ENCODE assay signal across 16 cellular contexts in the genomic region with DNA sequence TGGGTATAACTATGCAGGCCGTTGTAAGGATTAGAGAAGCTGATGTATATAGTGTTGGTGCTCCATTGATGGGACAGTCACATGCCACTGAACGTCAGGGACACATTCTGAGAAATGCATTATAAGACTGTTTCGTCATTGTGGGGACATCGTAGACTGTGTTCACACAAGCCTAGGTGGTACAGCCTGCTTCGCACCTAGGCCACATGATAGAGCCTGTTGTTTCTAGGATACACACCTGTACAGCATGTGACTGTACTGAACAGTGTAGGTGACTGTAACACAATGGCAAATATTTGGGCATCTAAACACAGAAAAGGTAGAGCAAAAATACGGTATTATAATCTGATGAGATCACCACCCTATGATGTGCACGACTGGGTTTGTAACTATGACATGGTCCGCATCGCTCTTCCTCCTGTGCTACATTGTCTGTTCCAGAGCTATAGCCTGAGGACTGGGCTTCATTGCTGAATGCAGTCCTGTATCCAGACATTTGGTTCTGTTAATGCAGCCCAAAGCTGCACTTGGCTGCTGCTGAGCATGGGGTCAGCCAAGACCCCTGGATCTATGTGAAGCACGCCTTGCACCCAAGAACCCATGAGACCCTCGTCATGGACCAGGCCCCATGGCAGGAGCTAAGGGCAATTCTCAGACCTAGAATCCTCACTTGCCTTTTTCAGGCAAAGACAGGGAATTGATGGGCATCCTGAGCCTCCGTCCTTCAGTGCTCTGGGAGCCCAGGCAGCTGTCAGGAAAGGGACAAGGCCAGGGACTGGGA. TPM values are rescaled to one million over a fixed set of nuclear protein-coding genes. Genes with fewer than 3 reads are reported as not detected.
A peak's percentile ranks its signal among the peaks of the same experiment; 100 is the strongest.
DNase-seq lines count a peak whose midpoint lies in the region; FAIRE-seq and TF ChIP-seq lines count a peak whose summit lies in the region.
"Had no signal": no experiment of that assay in that cellular context is flagged by ENCODE, and none has a peak within 500 bp of the region (broad histone marks: within the 10 kb centered on the region; RNA-seq: fewer than 3 reads in every experiment).

No MANE protein-coding gene starts in this region.

- H4K8ac ChIP-seq in neuronal stem cell (ENCODE audit: low read depth, low read length), result no peak overlapping the region

- no peak overlapping the region for H3K4me3 Mint-ChIP-seq in Calu3 (ENCODE audit: low read depth, unreplicated experiment)
- H3K4me3 Mint-ChIP-seq: CD4-positive, alpha-beta T cell; IgD-negative memory B cell had no signal

- H3K4me1 Mint-ChIP-seq in Calu3 (ENCODE audit: low read depth, unreplicated experiment), result peaks cover 7% of the 10 kb centered on the region
- H3K4me1 Mint-ChIP-seq: IgD-negative memory B cell had no signal

- no peak overlapping the region for H2AFZ ChIP-seq in neuronal stem cell (ENCODE audit: low read length)

- FAIRE-seq in GM19239 (lab: Jason Lieb, UNC), result no peak
- FAIRE-seq: A204.1 had no signal

- WGBS in neuronal stem cell (ENCODE audit: extremely low coverage in 2 of 2, insufficient read length in 2 of 2, insufficient replicate concordance in 1 of 2), 2 donors, result no CpG with 5 or more reads among the region's 12 CpGs

- no peak overlapping the region for H3K14ac ChIP-seq in neuronal stem cell (ENCODE audit: low read length)

- intact Hi-C loops in Calu3 (cut with micrococcal nuclease; ENCODE audit: unreplicated experiment), result no loop called here

- no peak overlapping the region for H3K27ac Mint-ChIP-seq in Calu3 (ENCODE audit: unreplicated experiment)
- H3K27ac Mint-ChIP-seq: CD4-positive, alpha-beta T cell; IgD-negative memory B cell had no signal

- H3K36me3 Mint-ChIP-seq in Calu3 (ENCODE audit: insufficient read depth, unreplicated experiment), result no peaks in the 10 kb centered on the region

- no peak overlapping the region for H3K4me2 ChIP-seq in neuronal stem cell (ENCODE audit: insufficient read depth, low read length, poor library complexity, severe bottlenecking)

- H3K27me3 Mint-ChIP-seq in Calu3 (ENCODE audit: unreplicated experiment), result peaks cover 45% of the 10 kb centered on the region

- no peak overlapping the region for H3K23ac ChIP-seq in neuronal stem cell (ENCODE audit: low read depth, low read length, poor library complexity)

- TF ChIP-seq CTCF in Calu3 (IDR thresholded peaks at IDR 0.05; ENCODE audit: unreplicated experiment), result no peak

- DNase-seq in activated effector memory CD4-positive, alpha-beta T cell treated with anti-CD3 and anti-CD28 coated beads, Interleukin-2, amount 50 U/mL, for 16 hours, result peak; percentile 39
- DNase-seq in activated effector memory CD4-positive, alpha-beta T cell treated with Interleukin-2 at 50 U/mL for 16 hours, result no peak
- DNase-seq in ecto neural progenitor cell (ENCODE audit: low spot score), result peak; percentile 9
- DNase-seq in neuronal stem cell (ENCODE audit: low spot score), result no peak
- no peak for DNase-seq in NCI-H2227 (lab: John Stamatoyannopoulos, UW; ENCODE audit: unreplicated experiment)
- no peak for DNase-seq in GM19239 (ENCODE audit: insufficient read length, low spot score)
- DNase-seq in Calu3, result no peak
- no peak for DNase-seq in activated CD4-positive, alpha-beta T cell treated with anti-CD3 and anti-CD28 coated beads for 48 hours

- no peak overlapping the region for H3K27ac ChIP-seq in neuronal stem cell (replicated peaks; ENCODE audit: low read length)
- H3K27ac ChIP-seq: SJSA1 had no signal

- peaks cover 0 to 25% (median 0%) of the 10 kb centered on the region in 3 experiments for H3K27me3 ChIP-seq in neuronal stem cell (ENCODE audit: control insufficient read depth in 3 of 3, insufficient read depth in 3 of 3, low read depth in 1 of 3, low read length in 3 of 3)
- H3K27me3 ChIP-seq: MG63, SJSA1 had no signal

- H3K79me1 ChIP-seq in neuronal stem cell (ENCODE audit: low read depth, low read length), result no peaks in the 10 kb centered on the region

- no peaks in the 10 kb centered on the region for H3K9me3 Mint-ChIP-seq in Calu3 (ENCODE audit: low read depth, unreplicated experiment)
- H3K9me3 Mint-ChIP-seq: CD4-positive, alpha-beta T cell; HFFc6; IgD-negative memory B cell had no signal

- H2AK5ac ChIP-seq in neuronal stem cell (ENCODE audit: low read depth, low read length), result no peak overlapping the region

- H3K18ac ChIP-seq in neuronal stem cell (ENCODE audit: low read length), result peak overlapping the region; percentile 2

- H2BK12ac ChIP-seq in neuronal stem cell (ENCODE audit: low read length), result peak overlapping the region; percentile 8

- BruUV-seq in Calu3 (replicated peaks; lab: Mats Ljungman, UMichigan), result no TSS peak

- no peak overlapping the region for H2BK15ac ChIP-seq in neuronal stem cell (ENCODE audit: low read length)

- no peaks in the 10 kb centered on the region for H3K36me3 ChIP-seq in neuronal stem cell (replicated peaks in 1 of 2; ENCODE audit: control insufficient read depth in 2 of 2, insufficient read depth in 2 of 2, low read length in 2 of 2)
- H3K36me3 ChIP-seq: MG63, SJSA1 had no signal

- H3K9ac ChIP-seq in neuronal stem cell (ENCODE audit: low read depth, low read length, poor library complexity), result no peak overlapping the region

- no peak overlapping the region for H3K4ac ChIP-seq in neuronal stem cell (ENCODE audit: low read length)

- no peak overlapping the region for H4K91ac ChIP-seq in neuronal stem cell (ENCODE audit: low read depth, low read length, poor library complexity)

- CTCF ChIA-PET in Calu3 (lab: Charles Lee), result interaction anchor here (1.5 to 2.0 kb wide), 4 partner anchors 93 to 268 kb away, joined by 3 to 6 read pairs (median 4); partner anchors contain the start of genes CBL and USP2

- no peaks in the 10 kb centered on the region for H3K9me3 ChIP-seq in neuronal stem cell (replicated peaks in 1 of 2; ENCODE audit: control insufficient read depth in 2 of 2, insufficient read depth in 1 of 2, low read depth in 1 of 2, low read length in 2 of 2)
- H3K9me3 ChIP-seq: Caco-2, MG63, SJSA1 had no signal

- peaks cover 3% of the 10 kb centered on the region in 2 donors for H3K4me1 ChIP-seq in neuronal stem cell (ENCODE audit: control insufficient read depth in 2 of 2, insufficient read depth in 1 of 2, low read depth in 1 of 2, low read length in 2 of 2)
- H3K4me1 ChIP-seq: Caco-2 had no signal

- H2BK5ac ChIP-seq in neuronal stem cell (ENCODE audit: low read length), result no peak overlapping the region

- no peak overlapping the region for H2BK120ac ChIP-seq in neuronal stem cell (ENCODE audit: low read depth, low read length)

- no peak overlapping the region for H3K4me3 ChIP-seq in neuronal stem cell (ENCODE audit: low read length in 2 of 2)
- H3K4me3 ChIP-seq: GM12878, MG63, SJSA1 had no signal

RNA-seq across cellular contexts. Expression of gene THY1, which starts 51.1 kb away (rescaled TPM):
- polyA plus RNA-seq in neuronal stem cell (2013, experiment 1 of 2), result 85.1 TPM
- polyA plus RNA-seq in neuronal stem cell (2013, experiment 2 of 2), result 84.3 TPM
- not detected in 2 replicates for total RNA-seq in Calu3 (2022)
- total RNA-seq: Caco-2; CD4-positive, alpha-beta T cell had no signal
- polyA plus RNA-seq: IgD-negative memory B cell had no signal

Comparison
In these comparisons a context has a peak if more than half of its experiments do, and no peak if none do; other contexts are left out.
1. DNase-seq: peak in activated effector memory CD4-positive, alpha-beta T cell treated with anti-CD3 and anti-CD28 coated beads, Interleukin-2, amount 50 U/mL, for 16 hours (single experiment) and ecto neural progenitor cell (single experiment); none in activated effector memory CD4-positive, alpha-beta T cell treated with Interleukin-2 at 50 U/mL for 16 hours (single experiment), neuronal stem cell (single experiment), NCI-H2227 (single experiment), GM19239 (single experiment), Calu3 (single experiment) and activated CD4-positive, alpha-beta T cell treated with anti-CD3 and anti-CD28 coated beads for 48 hours (single experiment).